ENCODE assay signal across 17 cellular contexts in genomic region chr17:5184284-5184683, GRCh38. TPM values are rescaled to one million over a fixed set of nuclear protein-coding genes. Genes with fewer than 3 reads are reported as not detected.
DNase-seq lines count a peak whose midpoint lies in the region; ATAC-seq and TF ChIP-seq lines count a peak whose summit lies in the region.
"Had no signal": no experiment of that assay in that cellular context is flagged by ENCODE, and none has a peak within 500 bp of the region (broad histone marks: within the 10 kb centered on the region; RNA-seq: fewer than 3 reads in every experiment).

No MANE protein-coding gene starts in this region.

- peaks cover 67% of the 10 kb centered on the region for H3K9me3 Mint-ChIP-seq in endothelial cell (ENCODE audit: unreplicated experiment)

- no peaks in the 10 kb centered on the region for H3K4me1 ChIP-seq in HUES64 (ENCODE audit: insufficient read depth, low read length)

- no peak for TF ChIP-seq CTCF in endothelial cell (IDR thresholded peaks at IDR 0.05; ENCODE audit: unreplicated experiment)

- peaks cover 17% of the 10 kb centered on the region for H3K27me3 Mint-ChIP-seq in endothelial cell (ENCODE audit: unreplicated experiment)

- H3K36me3 ChIP-seq in HUES64 (ENCODE audit: insufficient read depth, low read length) = peaks cover 71% of the 10 kb centered on the region

- no peaks in the 10 kb centered on the region for H3K4me1 Mint-ChIP-seq in endothelial cell (ENCODE audit: unreplicated experiment)

- no peak for ATAC-seq in HG03342 (IDR thresholded peaks at IDR 0.05; ENCODE audit: unreplicated experiment)
- ATAC-seq in HG02938 (IDR thresholded peaks at IDR 0.05; ENCODE audit: unreplicated experiment) = no peak

- DNase-seq in NK-92 treated with Interleukin-12 subunit alpha and Interleukin-12 subunit beta, amount 100 ng/mL, for 24 hours (lab: John Stamatoyannopoulos, UW) = peak; percentile 76
- DNase-seq in NK-92 (lab: John Stamatoyannopoulos, UW; ENCODE audit: unreplicated experiment) (no peak), endothelial cell (ENCODE audit: low spot score) (no peak), inferior parietal cortex (ENCODE audit: extremely low spot score) (no peak)
- DNase-seq in stimulated activated CD8-positive, alpha-beta memory T cell treated with anti-CD3 and anti-CD28 coated beads, Interleukin-15, amount 100 ng/mL, for 4 hours (ENCODE audit: low read depth in 2 of 2) = peak; percentile 6 to 16
- DNase-seq: C1 segment of cervical spinal cord, COR-L47, DMS153, EL, NCI-H1436, NCI-H2029 treated with DMSO at 0.1 percent for 48 hours, NCI-H510A had no signal

- H3K9ac ChIP-seq in HUES64 (ENCODE audit: low read depth, low read length) = no peak overlapping the region

- peaks cover 97% of the 10 kb centered on the region for H3K9me3 ChIP-seq in HUES64 (ENCODE audit: insufficient read depth, low read depth, low read length)

- no peaks in the 10 kb centered on the region for H3K27me3 ChIP-seq in HUES64 (ENCODE audit: insufficient read depth, low read length)

- no peak overlapping the region for H3K27ac Mint-ChIP-seq in endothelial cell (ENCODE audit: unreplicated experiment)

- H3K36me3 Mint-ChIP-seq in endothelial cell (ENCODE audit: low read depth, unreplicated experiment) = peaks cover 76% of the 10 kb centered on the region

- 93% methylated on average over 2 of the region's 2 CpGs for WGBS in HUES64

- peak overlapping the region; percentile 21; the same call in 1 of the 2 replicates for H3K4me3 ChIP-seq in HUES64 (ENCODE audit: low read length)

- H3K27ac ChIP-seq in HUES64 (ENCODE audit: low read depth, low read length) = no peak overlapping the region
- H3K27ac ChIP-seq: 22Rv1 had no signal

- H3K4me3 Mint-ChIP-seq in endothelial cell (ENCODE audit: unreplicated experiment) = peak overlapping the region; percentile 78

RNA-seq across cellular contexts. Expression of gene ZNF594, which starts 7.4 kb away (rescaled TPM):
- 5.7 TPM for polyA plus RNA-seq in HUES64 (2013, experiment 1 of 2)
- polyA plus RNA-seq in HUES64 (2013, experiment 2 of 2) = 4.2 TPM
- total RNA-seq in endothelial cell (ENCODE audit: unreplicated experiment) = 11.6 TPM

RNA-seq across cellular contexts. Expression of gene SCIMP, which starts 50.4 kb away (rescaled TPM):
- polyA plus RNA-seq in HUES64 (2013, experiment 1 of 2) = not detected
- not detected for polyA plus RNA-seq in HUES64 (2013, experiment 2 of 2)
- total RNA-seq in endothelial cell (ENCODE audit: unreplicated experiment) = not detected
- total RNA-seq: RPMI7951 had no signal

Comparison
In these comparisons a context has a peak if more than half of its experiments do, and no peak if none do; other contexts are left out.
1. DNase-seq: peak in NK-92 treated with Interleukin-12 subunit alpha and Interleukin-12 subunit beta, amount 100 ng/mL, for 24 hours (single experiment) and stimulated activated CD8-positive, alpha-beta memory T cell treated with anti-CD3 and anti-CD28 coated beads, Interleukin-15, amount 100 ng/mL, for 4 hours (2 of 2); none in NK-92 (single experiment), endothelial cell (single experiment) and inferior parietal cortex (single experiment).